1 cellular context compared by ENCODE assay signal in genomic region chr6:53301801-53302537, GRCh38.
TF ChIP-seq lines count a peak whose summit lies in the region.

No MANE protein-coding gene starts in this region.

TF ChIP-seq in WTC11, 78 proteins besides CTCF, POLR2A, EP300 and RAD21 (continued from another document):
- TF ChIP-seq E2F4 (CRISPR knock-in tag; IDR thresholded peaks at IDR 0.05; ENCODE audit: borderline replicate concordance, low read depth) (no peak), ZBTB43 (CRISPR knock-in tag; IDR thresholded peaks at IDR 0.05) (no peak), CREB1 (CRISPR knock-in tag; IDR thresholded peaks at IDR 0.05) (no peak), HMGA2 (CRISPR knock-in tag; IDR thresholded peaks at IDR 0.05) (no peak)
